22 cellular contexts compared by ENCODE assay signal in the genomic region with DNA sequence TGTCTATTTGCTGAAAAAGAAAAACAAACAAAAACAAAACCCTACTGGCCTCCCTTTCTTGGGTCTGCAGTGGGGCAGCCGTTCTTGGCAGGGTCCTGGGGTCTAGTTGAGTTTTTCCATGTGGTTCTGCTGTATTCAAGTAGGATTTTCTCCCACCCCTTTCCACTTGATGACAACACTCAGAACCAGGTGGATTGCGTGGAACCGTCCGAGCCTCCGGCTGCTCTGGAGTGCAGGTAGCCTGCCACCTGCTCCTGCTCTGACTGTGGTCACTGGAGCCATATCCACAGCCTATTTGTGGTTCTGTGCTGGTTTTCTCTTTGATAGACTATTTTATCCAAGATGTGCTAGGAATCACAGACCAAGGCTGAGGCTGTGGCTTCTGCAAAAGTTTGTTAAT.
"Had no signal": no experiment of that assay in that cellular context is flagged by ENCODE, and none has a peak within 500 bp of the region (broad histone marks: within the 10 kb centered on the region; RNA-seq: fewer than 3 reads in every experiment).

No MANE protein-coding gene starts in this region.

- H3K27me3 Mint-ChIP-seq: activated naive CD8-positive, alpha-beta T cell had no signal

- H3K4me3 ChIP-seq: ovary, psoas muscle, skin epidermis, stomach had no signal

- H3K36me3 ChIP-seq: ovary, stomach had no signal

- H3K36me3 Mint-ChIP-seq: activated naive CD8-positive, alpha-beta T cell; natural killer cell; stimulated activated memory B cell treated with anti-CD40 and anti-IgM and Interleukin-4, amounts not matched to agents 10 μg/mL and 1 μg/mL and 100 μg/mL, for 72 hours had no signal

- FAIRE-seq: keratinocyte had no signal

- H3K9me3 Mint-ChIP-seq: activated CD4-positive, alpha-beta memory T cell treated with anti-CD3 and anti-CD28 coated beads, Interleukin-2, amount 10 ng/mL, durations not matched to agents 7 days and 5 days; activated T-helper 1 cell treated with anti-CD3 and anti-CD28 coated beads, Interleukin-12 subunit alpha, Interleukin-12 subunit beta, Interleukin-2, Interleukin-4 antibody, amounts not matched to agents 30 ng/mL and 10 ng/mL and 1 ng/mL, durations not matched to agents 14 hours and 24 hours and 36 hours; natural killer cell; T-helper 2 cell treated with Interferon-gamma antibody and Interleukin-4, amounts not matched to agents 5 μg/mL and 100 μg/mL, for 36 hours had no signal

- H3K27ac Mint-ChIP-seq: activated CD4-positive, alpha-beta memory T cell treated with anti-CD3 and anti-CD28 coated beads, Interleukin-2, amount 10 ng/mL, durations not matched to agents 7 days and 5 days; activated CD4-positive, alpha-beta T cell treated with anti-CD3 and anti-CD28 coated beads, Interleukin-2, amount 10 ng/mL, durations not matched to agents 24 days and 14 days; activated naive CD8-positive, alpha-beta T cell; activated T-helper 1 cell treated with anti-CD3 and anti-CD28 coated beads, Interleukin-12 subunit alpha, Interleukin-12 subunit beta, Interleukin-2, Interleukin-4 antibody, amounts not matched to agents 30 ng/mL and 10 ng/mL and 1 ng/mL, durations not matched to agents 14 hours and 24 hours and 36 hours; natural killer cell; stimulated activated memory B cell treated with anti-CD40 and anti-IgM and Interleukin-4, amounts not matched to agents 10 μg/mL and 1 μg/mL and 100 μg/mL, for 72 hours; T-helper 2 cell treated with Interferon-gamma antibody and Interleukin-4, amounts not matched to agents 5 μg/mL and 100 μg/mL, for 36 hours had no signal

- H3K4me1 ChIP-seq: foreskin keratinocyte, psoas muscle, stomach had no signal

- H3K27me3 ChIP-seq: ovary, stomach had no signal

- H3K4me3 Mint-ChIP-seq: activated CD4-positive, alpha-beta memory T cell treated with anti-CD3 and anti-CD28 coated beads, Interleukin-2, amount 10 ng/mL, durations not matched to agents 7 days and 5 days; activated naive CD8-positive, alpha-beta T cell; activated T-helper 1 cell treated with anti-CD3 and anti-CD28 coated beads, Interleukin-12 subunit alpha, Interleukin-12 subunit beta, Interleukin-2, Interleukin-4 antibody, amounts not matched to agents 30 ng/mL and 10 ng/mL and 1 ng/mL, durations not matched to agents 14 hours and 24 hours and 36 hours; natural killer cell; stimulated activated memory B cell treated with anti-CD40 and anti-IgM and Interleukin-4, amounts not matched to agents 10 μg/mL and 1 μg/mL and 100 μg/mL, for 72 hours had no signal

- ATAC-seq: activated CD4-positive, CD25-positive, alpha-beta regulatory T cell treated with anti-CD3 and anti-CD28 coated beads, Interleukin-2, amount 50 U/mL, for 24 hours; left lobe of liver; natural killer cell; psoas muscle; right cardiac atrium had no signal

- DNase-seq: activated CD4-positive, alpha-beta memory T cell treated with anti-CD3 and anti-CD28 coated beads, Interleukin-2, amount 10 ng/mL, durations not matched to agents 7 days and 5 days; activated CD4-positive, alpha-beta T cell treated with anti-CD3 and anti-CD28 coated beads, Interleukin-2, amount 10 ng/mL, durations not matched to agents 24 days and 14 days; amniotic stem cell; dermis blood vessel endothelial cell; effector CD8-positive, alpha-beta T cell; foreskin keratinocyte; midbrain; natural killer cell; ovary; psoas muscle; right cardiac atrium; stimulated activated CD4-positive, alpha-beta T cell treated with anti-CD3 and anti-CD28 coated beads, Interleukin-15, amount 100 ng/mL, for 24 hours; stomach had no signal

- H3K4me1 Mint-ChIP-seq: natural killer cell had no signal

- H3K27ac ChIP-seq: foreskin keratinocyte, ovary, psoas muscle, skin epidermis, stomach, VCaP had no signal
